8 cellular contexts compared by ENCODE assay signal in genomic region chr15:55267401-55268053, GRCh38. TPM values are rescaled to one million over a fixed set of nuclear protein-coding genes. Genes with fewer than 3 reads are reported as not detected.
DNase-seq lines count a peak whose midpoint lies in the region; ATAC-seq and TF ChIP-seq lines count a peak whose summit lies in the region.

No MANE protein-coding gene starts in this region.

- no peak overlapping the region for H3K4me3 ChIP-seq in A673 (ENCODE audit: low read depth, low read length, poor library complexity, severe bottlenecking)
- H3K4me3 ChIP-seq in esophagus squamous epithelium = peak overlapping the region in 2 of 4 donors; percentile 18 to 36

- no TSS peak for BruUV-seq in A673 (replicated peaks; lab: Mats Ljungman, UMichigan)

- no peaks in the 10 kb centered on the region for H3K9me3 ChIP-seq in A673 (ENCODE audit: low read depth, low read length, poor library complexity, severe bottlenecking)
- no peaks in the 10 kb centered on the region for H3K9me3 ChIP-seq in esophagus squamous epithelium

- TF ChIP-seq CTCF in A673 (conservative IDR thresholded peaks at IDR 0.05; ENCODE audit: low read depth, low read length) (no peak), esophagus squamous epithelium (IDR thresholded peaks at IDR 0.05) (no peak)

- 34 to 42% methylated on average over 10 of the region's 10 CpGs for WGBS in esophagus squamous epithelium, 2 donors

- H3K4me1 ChIP-seq in A673 (ENCODE audit: insufficient read depth, low read length, poor library complexity, severe bottlenecking) = no peaks in the 10 kb centered on the region
- H3K4me1 ChIP-seq in esophagus squamous epithelium = peaks cover 0 to 15% (median 4%) of the 10 kb centered on the region in 3 donors

- H3K27me3 ChIP-seq in A673 (replicated peaks; ENCODE audit: insufficient read depth, low read depth, low read length, poor library complexity) (no peaks in the 10 kb centered on the region), esophagus squamous epithelium (no peaks in the 10 kb centered on the region)

- intact Hi-C loops in A673 (cut with micrococcal nuclease; ENCODE audit: unreplicated experiment) (no loop called here), esophagus squamous epithelium (cut with DNase I) (no loop called here)

- no peak for TF ChIP-seq POLR2A in esophagus squamous epithelium (IDR thresholded peaks at IDR 0.05)

- H3K27ac ChIP-seq in A673 (ENCODE audit: low read depth, low read length, poor library complexity, severe bottlenecking) (no peak overlapping the region), esophagus squamous epithelium (peak overlapping the region; percentile 15 to 72 (median 48))

- peak; percentile 17 for DNase-seq in A673 (ENCODE audit: low spot score)
- DNase-seq in activated CD4-positive, alpha-beta T cell treated with anti-CD3 and anti-CD28 coated beads for 48 hours = peak; percentile 69
- no peak for DNase-seq in esophagus squamous epithelium (lab: John Stamatoyannopoulos, UW)
- peak; percentile 34 to 35 for DNase-seq in stimulated activated CD4-positive, alpha-beta T cell treated with anti-CD3 and anti-CD28 coated beads, Interleukin-1b, Interleukin-23, amount 100 ng/mL, for 4 hours (ENCODE audit: low read depth in 2 of 2)
- DNase-seq in NCI-H1694 (lab: John Stamatoyannopoulos, UW) = no peak
- DNase-seq in OCI-M2 (lab: John Stamatoyannopoulos, UW; ENCODE audit: unreplicated experiment) = no peak

- ATAC-seq in GM19463 (IDR thresholded peaks at IDR 0.05; ENCODE audit: unreplicated experiment) (peak; percentile 96), HG03565 (IDR thresholded peaks at IDR 0.05; ENCODE audit: unreplicated experiment) (peak; percentile 84)

- CTCF ChIA-PET in A673 (lab: Charles Lee) = interaction anchor here (0.5 kb wide), 1 partner anchor 167 kb away, joined by 4 read pairs; no protein-coding TSS in a partner anchor

- H3K36me3 ChIP-seq in A673 (ENCODE audit: insufficient read depth, low read length, poor library complexity, severe bottlenecking) = no peaks in the 10 kb centered on the region
- no peaks in the 10 kb centered on the region for H3K36me3 ChIP-seq in esophagus squamous epithelium

- POLR2A ChIA-PET in A673 (lab: Charles Lee; ENCODE audit: low non-redundant PET) = no interaction called here

RNA-seq across cellular contexts. Expression of gene RAB27A, which starts 22.1 kb away (rescaled TPM):
- 1.7 and 1.8 TPM in 2 replicates for total RNA-seq in A673 (2021)
- total RNA-seq in esophagus squamous epithelium = 10 to 100 TPM in 3 of 4 donors, 1 to 10 TPM in 1; 8.7 to 16.2 (median 11.7) TPM

RNA-seq across cellular contexts. Expression of gene PIGBOS1, which starts 51.4 kb away (rescaled TPM):
- total RNA-seq in A673 (2021) (13.3 and 14.3 TPM in 2 replicates), esophagus squamous epithelium (10 to 100 TPM in 2 of 4 donors, 1 to 10 TPM in 2; 2.6 to 13.5 (median 9.9) TPM)

RNA-seq across cellular contexts. Expression of gene PIGB, which starts 51.5 kb away (rescaled TPM):
- 8.3 and 9.6 TPM in 2 replicates for total RNA-seq in A673 (2021)
- 10 to 100 TPM in 3 of 4 donors, 1 to 10 TPM in 1; 5.9 to 16.5 (median 13.0) TPM for total RNA-seq in esophagus squamous epithelium

Comparison
In these comparisons a context has a peak if more than half of its experiments do, and no peak if none do; other contexts are left out.
1. DNase-seq: peak in A673 (single experiment), activated CD4-positive, alpha-beta T cell treated with anti-CD3 and anti-CD28 coated beads for 48 hours (single experiment) and stimulated activated CD4-positive, alpha-beta T cell treated with anti-CD3 and anti-CD28 coated beads, Interleukin-1b, Interleukin-23, amount 100 ng/mL, for 4 hours (2 of 2); none in esophagus squamous epithelium (single experiment), NCI-H1694 (single experiment) and OCI-M2 (single experiment).